ENCODE assay signal across 34 cellular contexts in genomic region chr11:119180729-119181676, GRCh38. TPM values are rescaled to one million over a fixed set of nuclear protein-coding genes. Genes with fewer than 3 reads are reported as not detected.
"Had no signal": no experiment of that assay in that cellular context is flagged by ENCODE, and none has a peak within 500 bp of the region (broad histone marks: within the 10 kb centered on the region; RNA-seq: fewer than 3 reads in every experiment).

No MANE protein-coding gene starts in this region.

- H3K4me1 Mint-ChIP-seq: stimulated activated effector memory CD8-positive, alpha-beta T cell treated with anti-CD3 and anti-CD28 coated beads, Interleukin-12 subunit alpha, Interleukin-12 subunit beta, amount 100 ng/mL, for 72 hours had no signal

- H3K9me3 Mint-ChIP-seq: activated naive CD4-positive, alpha-beta T cell treated with anti-CD3 and anti-CD28 coated beads for 36 hours; activated naive CD8-positive, alpha-beta T cell treated with anti-CD3 and anti-CD28 coated beads for 36 hours; activated T-helper 1 cell treated with anti-CD3 and anti-CD28 coated beads, Interleukin-12 subunit alpha, Interleukin-12 subunit beta, Interleukin-2, Interleukin-4 antibody, amounts not matched to agents 30 ng/mL and 10 ng/mL and 1 ng/mL, durations not matched to agents 14 hours and 24 hours and 36 hours; natural killer cell treated with Interleukin-12 subunit alpha and Interleukin-12 subunit beta and Interleukin-15 and Interleukin-18, amount 100 ng/mL, for 72 hours; stimulated activated effector memory CD8-positive, alpha-beta T cell treated with anti-CD3 and anti-CD28 coated beads, Interleukin-12 subunit alpha, Interleukin-12 subunit beta, amount 100 ng/mL, for 72 hours; stimulated activated naive CD8-positive, alpha-beta T cell treated with anti-CD3 and anti-CD28 coated beads, Interleukin-15, amount 100 ng/mL, for 72 hours; T-helper 2 cell treated with Interferon-gamma antibody and Interleukin-4, amounts not matched to agents 5 μg/mL and 100 μg/mL, for 36 hours; type B pancreatic cell had no signal

- H3K27ac ChIP-seq: adrenal gland, body of pancreas, gastrocnemius medialis, left ventricle myocardium inferior, pancreas, prostate gland, sigmoid colon, uterus had no signal

- H3K27me3 ChIP-seq: adrenal gland, body of pancreas, gastrocnemius medialis, pancreas, uterus had no signal

- ATAC-seq: body of pancreas; gastrocnemius medialis; mucosa of descending colon; natural killer cell treated with Interleukin-12 subunit alpha and Interleukin-12 subunit beta and Interleukin-15 and Interleukin-18, amount 100 ng/mL, for 72 hours; stimulated activated effector memory CD8-positive, alpha-beta T cell treated with anti-CD3 and anti-CD28 coated beads, Interleukin-12 subunit alpha, Interleukin-12 subunit beta, amount 100 ng/mL, for 72 hours; stimulated activated naive CD8-positive, alpha-beta T cell treated with anti-CD3 and anti-CD28 coated beads, Interleukin-15, amount 100 ng/mL, for 72 hours had no signal

- H3K9me3 ChIP-seq: adrenal gland, body of pancreas, gastrocnemius medialis, left ventricle myocardium inferior, mucosa of descending colon, pancreas, prostate gland, sigmoid colon, uterus had no signal

- H3K4me1 ChIP-seq: gastrocnemius medialis, pancreas, prostate gland, sigmoid colon, uterus had no signal

- H3K27ac Mint-ChIP-seq: activated naive CD4-positive, alpha-beta T cell treated with anti-CD3 and anti-CD28 coated beads for 36 hours; activated naive CD8-positive, alpha-beta T cell treated with anti-CD3 and anti-CD28 coated beads for 36 hours; activated T-helper 1 cell treated with anti-CD3 and anti-CD28 coated beads, Interleukin-12 subunit alpha, Interleukin-12 subunit beta, Interleukin-2, Interleukin-4 antibody, amounts not matched to agents 30 ng/mL and 10 ng/mL and 1 ng/mL, durations not matched to agents 14 hours and 24 hours and 36 hours; natural killer cell treated with Interleukin-12 subunit alpha and Interleukin-12 subunit beta and Interleukin-15 and Interleukin-18, amount 100 ng/mL, for 72 hours; stimulated activated effector memory CD8-positive, alpha-beta T cell treated with anti-CD3 and anti-CD28 coated beads, Interleukin-12 subunit alpha, Interleukin-12 subunit beta, amount 100 ng/mL, for 72 hours; T-helper 2 cell treated with Interferon-gamma antibody and Interleukin-4, amounts not matched to agents 5 μg/mL and 100 μg/mL, for 36 hours; type B pancreatic cell had no signal

- H3K36me3 ChIP-seq: uterus had no signal

- DNase-seq: activated CD4-positive, alpha-beta T cell treated with anti-CD3 and anti-CD28 coated beads for 4 hours; activated CD4-positive, alpha-beta T cell treated with anti-CD3 and anti-CD28 coated beads, Interleukin-2, amount 50 U/mL, for 4 hours; activated CD8-positive, alpha-beta memory T cell treated with anti-CD3 and anti-CD28 coated beads, Interleukin-2, amount 50 U/mL, for 4 hours; activated effector memory CD4-positive, alpha-beta T cell treated with anti-CD3 and anti-CD28 coated beads, Interleukin-2, amount 50 U/mL, for 16 hours; activated naive CD4-positive, alpha-beta T cell treated with anti-CD3 and anti-CD28 coated beads for 36 hours; activated naive CD8-positive, alpha-beta T cell treated with anti-CD3 and anti-CD28 coated beads for 36 hours; activated T-cell treated with anti-CD3 and anti-CD28 coated beads, Interleukin-2, amount 50 U/mL, for 1 hour; adrenal gland; aorta; effector CD8-positive, alpha-beta T cell; gastrocnemius medialis; glutamatergic neuron; left ventricle myocardium inferior; mucosa of descending colon; retina; sigmoid colon; small intestine; stimulated activated CD4-positive, alpha-beta T cell treated with anti-CD3 and anti-CD28 coated beads, Interleukin-4, amount 100 ng/mL, for 24 hours; stimulated activated naive CD8-positive, alpha-beta T cell treated with anti-CD3 and anti-CD28 coated beads, Interleukin-15, amount 100 ng/mL, for 72 hours; uterus had no signal

- H3K4me3 ChIP-seq: adrenal gland, body of pancreas, gastrocnemius medialis, left ventricle myocardium inferior, mucosa of descending colon, pancreas, prostate gland, sigmoid colon, uterus had no signal

- H3K36me3 Mint-ChIP-seq: natural killer cell treated with Interleukin-12 subunit alpha and Interleukin-12 subunit beta and Interleukin-15 and Interleukin-18, amount 100 ng/mL, for 72 hours; type B pancreatic cell had no signal

- H3K4me3 Mint-ChIP-seq: activated naive CD4-positive, alpha-beta T cell treated with anti-CD3 and anti-CD28 coated beads for 36 hours; activated naive CD8-positive, alpha-beta T cell treated with anti-CD3 and anti-CD28 coated beads for 36 hours; activated T-helper 1 cell treated with anti-CD3 and anti-CD28 coated beads, Interleukin-12 subunit alpha, Interleukin-12 subunit beta, Interleukin-2, Interleukin-4 antibody, amounts not matched to agents 30 ng/mL and 10 ng/mL and 1 ng/mL, durations not matched to agents 14 hours and 24 hours and 36 hours; natural killer cell treated with Interleukin-12 subunit alpha and Interleukin-12 subunit beta and Interleukin-15 and Interleukin-18, amount 100 ng/mL, for 72 hours; stimulated activated effector memory CD8-positive, alpha-beta T cell treated with anti-CD3 and anti-CD28 coated beads, Interleukin-12 subunit alpha, Interleukin-12 subunit beta, amount 100 ng/mL, for 72 hours; stimulated activated naive CD8-positive, alpha-beta T cell treated with anti-CD3 and anti-CD28 coated beads, Interleukin-15, amount 100 ng/mL, for 72 hours; T-helper 2 cell treated with Interferon-gamma antibody and Interleukin-4, amounts not matched to agents 5 μg/mL and 100 μg/mL, for 36 hours; type B pancreatic cell had no signal

- H3K27me3 Mint-ChIP-seq: activated naive CD8-positive, alpha-beta T cell treated with anti-CD3 and anti-CD28 coated beads for 36 hours; natural killer cell treated with Interleukin-12 subunit alpha and Interleukin-12 subunit beta and Interleukin-15 and Interleukin-18, amount 100 ng/mL, for 72 hours; stimulated activated naive CD8-positive, alpha-beta T cell treated with anti-CD3 and anti-CD28 coated beads, Interleukin-15, amount 100 ng/mL, for 72 hours; type B pancreatic cell had no signal

RNA-seq across cellular contexts. Expression of gene NHERF4, which starts 4.3 kb away (rescaled TPM):
- total RNA-seq: activated CD8-positive, alpha-beta memory T cell treated with anti-CD3 and anti-CD28 coated beads for 36 hours; activated naive CD4-positive, alpha-beta T cell treated with anti-CD3 and anti-CD28 coated beads for 36 hours; activated naive CD8-positive, alpha-beta T cell treated with anti-CD3 and anti-CD28 coated beads for 36 hours; activated T-helper 1 cell treated with anti-CD3 and anti-CD28 coated beads, Interleukin-12 subunit alpha, Interleukin-12 subunit beta, Interleukin-2, Interleukin-4 antibody, amounts not matched to agents 30 ng/mL and 10 ng/mL and 1 ng/mL, durations not matched to agents 14 hours and 24 hours and 36 hours; dermis blood vessel endothelial cell; epithelial cell of proximal tubule; left ventricle myocardium inferior; lung microvascular endothelial cell; mesenteric fat pad; myocyte; prostate gland had no signal

RNA-seq across cellular contexts. Expression of gene ABCG4, which starts 32.2 kb away (rescaled TPM):
- total RNA-seq: activated T-helper 1 cell treated with anti-CD3 and anti-CD28 coated beads, Interleukin-12 subunit alpha, Interleukin-12 subunit beta, Interleukin-2, Interleukin-4 antibody, amounts not matched to agents 30 ng/mL and 10 ng/mL and 1 ng/mL, durations not matched to agents 14 hours and 24 hours and 36 hours; epithelial cell of proximal tubule; gastrocnemius medialis; lung microvascular endothelial cell; mesenteric fat pad; natural killer cell treated with Interleukin-12 subunit alpha and Interleukin-12 subunit beta and Interleukin-15 and Interleukin-18, amount 100 ng/mL, for 72 hours; pancreas had no signal
